11 cellular contexts compared by ENCODE assay signal in the genomic region with DNA sequence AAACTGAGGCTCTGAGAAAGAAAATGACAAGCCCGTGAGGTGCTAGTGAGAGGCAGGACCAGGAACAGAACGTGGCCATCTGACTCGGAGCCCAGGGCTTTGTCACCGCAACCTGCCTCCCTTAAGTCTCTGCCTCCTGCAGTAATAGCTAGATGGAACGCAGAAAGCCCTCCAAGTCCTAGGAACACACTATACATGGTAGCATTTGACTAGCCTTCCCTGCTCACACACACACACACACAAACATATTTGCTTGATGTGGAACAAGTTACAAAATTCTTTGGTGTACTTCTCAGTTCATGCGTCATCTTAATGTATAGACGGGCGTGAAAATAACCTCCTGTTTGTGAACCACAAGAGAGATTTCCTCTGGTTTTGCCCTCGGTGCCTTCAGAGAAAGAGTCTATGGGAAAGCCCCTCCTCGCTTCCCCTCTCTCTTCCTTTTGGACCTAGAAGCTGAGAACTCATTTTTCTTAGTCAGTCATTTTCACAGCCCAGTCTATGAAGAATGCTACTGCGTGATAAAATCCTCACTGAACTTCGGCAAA. TPM values are rescaled to one million over a fixed set of nuclear protein-coding genes. Genes with fewer than 3 reads are reported as not detected.
DNase-seq lines count a peak whose midpoint lies in the region; ATAC-seq and TF ChIP-seq lines count a peak whose summit lies in the region.
"Had no signal": no experiment of that assay in that cellular context is flagged by ENCODE, and none has a peak within 500 bp of the region (broad histone marks: within the 10 kb centered on the region; RNA-seq: fewer than 3 reads in every experiment).

No MANE protein-coding gene starts in this region.

- TF ChIP-seq POLR2A in esophagus muscularis mucosa (IDR thresholded peaks at IDR 0.05; ENCODE audit: low read depth) = no peak

- H3K36me3 ChIP-seq in esophagus muscularis mucosa = no peaks in the 10 kb centered on the region
- H3K36me3 ChIP-seq: left lung had no signal

- H3K4me3 ChIP-seq in esophagus muscularis mucosa = no peak overlapping the region
- H3K4me3 ChIP-seq: left lung had no signal

- peaks cover 10% of the 10 kb centered on the region for H3K4me1 Mint-ChIP-seq in activated T-helper 2 cell treated with anti-CD3 and anti-CD28 coated beads, Interferon-gamma antibody, Interleukin-2, Interleukin-4, amounts not matched to agents 10 μg/mL and 5 μg/mL and 100 μg/mL, durations not matched to agents 14 hours and 24 hours and 36 hours (ENCODE audit: low read depth)

- peaks cover 15% of the 10 kb centered on the region for H3K27me3 Mint-ChIP-seq in activated T-helper 2 cell treated with anti-CD3 and anti-CD28 coated beads, Interferon-gamma antibody, Interleukin-2, Interleukin-4, amounts not matched to agents 10 μg/mL and 5 μg/mL and 100 μg/mL, durations not matched to agents 14 hours and 24 hours and 36 hours (ENCODE audit: low read depth)

- H3K27ac ChIP-seq in esophagus muscularis mucosa (replicated peaks in 1 of 4) = no peak overlapping the region
- H3K27ac ChIP-seq: left lung had no signal

- H3K4me3 Mint-ChIP-seq in activated T-helper 2 cell treated with anti-CD3 and anti-CD28 coated beads, Interferon-gamma antibody, Interleukin-2, Interleukin-4, amounts not matched to agents 10 μg/mL and 5 μg/mL and 100 μg/mL, durations not matched to agents 14 hours and 24 hours and 36 hours (ENCODE audit: low read depth) = peak overlapping the region; percentile 18

- WGBS in esophagus muscularis mucosa = 80% methylated on average over 12 of the region's 12 CpGs

- no peak for TF ChIP-seq EP300 in esophagus muscularis mucosa (IDR thresholded peaks at IDR 0.05)

- intact Hi-C loops in activated T-helper 2 cell treated with anti-CD3 and anti-CD28 coated beads, Interferon-gamma antibody, Interleukin-2, Interleukin-4, amounts not matched to agents 10 μg/mL and 5 μg/mL and 100 μg/mL, durations not matched to agents 14 hours and 24 hours and 36 hours (cut with micrococcal nuclease) = no loop called here
- intact Hi-C loops in esophagus muscularis mucosa (cut with DNase I) = no loop called here

- H3K9me3 Mint-ChIP-seq in activated T-helper 2 cell treated with anti-CD3 and anti-CD28 coated beads, Interferon-gamma antibody, Interleukin-2, Interleukin-4, amounts not matched to agents 10 μg/mL and 5 μg/mL and 100 μg/mL, durations not matched to agents 14 hours and 24 hours and 36 hours = no peaks in the 10 kb centered on the region

- H3K36me3 Mint-ChIP-seq in activated T-helper 2 cell treated with anti-CD3 and anti-CD28 coated beads, Interferon-gamma antibody, Interleukin-2, Interleukin-4, amounts not matched to agents 10 μg/mL and 5 μg/mL and 100 μg/mL, durations not matched to agents 14 hours and 24 hours and 36 hours (ENCODE audit: low read depth) = no peaks in the 10 kb centered on the region

- peaks cover 0 to 14% (median 9%) of the 10 kb centered on the region in 4 donors for H3K4me1 ChIP-seq in esophagus muscularis mucosa
- H3K4me1 ChIP-seq: left lung had no signal

- H3K27ac Mint-ChIP-seq in activated T-helper 2 cell treated with anti-CD3 and anti-CD28 coated beads, Interferon-gamma antibody, Interleukin-2, Interleukin-4, amounts not matched to agents 10 μg/mL and 5 μg/mL and 100 μg/mL, durations not matched to agents 14 hours and 24 hours and 36 hours = no peak overlapping the region

- H3K27me3 ChIP-seq in esophagus muscularis mucosa = no peaks in the 10 kb centered on the region

- ATAC-seq in HG02852 (IDR thresholded peaks at IDR 0.05; ENCODE audit: unreplicated experiment) = peak; percentile 50
- ATAC-seq: left lung had no signal

- peak in 2 of 3 donors; percentile 13 to 17 for DNase-seq in stimulated activated CD4-positive, alpha-beta T cell treated with anti-CD3 and anti-CD28 coated beads, Interleukin-12 subunit alpha, Interleukin-12 subunit beta, amount 100 ng/mL, for 48 hours (ENCODE audit: low read depth in 2 of 3, low spot score in 1 of 3)
- no peak for DNase-seq in stimulated activated CD4-positive, alpha-beta T cell treated with anti-CD3 and anti-CD28 coated beads, Interleukin-4, amount 100 ng/mL, for 24 hours
- no peak for DNase-seq in activated T-helper 2 cell treated with anti-CD3 and anti-CD28 coated beads, Interferon-gamma antibody, Interleukin-2, Interleukin-4, amounts not matched to agents 10 μg/mL and 5 μg/mL and 100 μg/mL, durations not matched to agents 14 hours and 24 hours and 36 hours (ENCODE audit: low spot score)
- DNase-seq in esophagus muscularis mucosa (ENCODE audit: extremely low spot score) (no peak), germinal center (ENCODE audit: low spot score) (no peak), midbrain (lab: John Stamatoyannopoulos, UW) (no peak), NCI-H2171 (lab: John Stamatoyannopoulos, UW) (no peak)
- DNase-seq: left lung, OCI-M1 had no signal

- no peaks in the 10 kb centered on the region for H3K9me3 ChIP-seq in esophagus muscularis mucosa
- H3K9me3 ChIP-seq: left lung had no signal

- no peak for TF ChIP-seq CTCF in esophagus muscularis mucosa (IDR thresholded peaks at IDR 0.05)

RNA-seq across cellular contexts. Expression of a gene that starts 38.8 kb away (rescaled TPM):
- total RNA-seq in activated T-helper 2 cell treated with anti-CD3 and anti-CD28 coated beads, Interferon-gamma antibody, Interleukin-2, Interleukin-4, amounts not matched to agents 10 μg/mL and 5 μg/mL and 100 μg/mL, durations not matched to agents 14 hours and 24 hours and 36 hours = 1.7 and 2.4 TPM in 2 replicates
- total RNA-seq in esophagus muscularis mucosa = 1 to 10 TPM in 1 of 4 donors, under 1 TPM in 1, not detected in 2; 0.71 to 1.2 TPM
- total RNA-seq: skeletal muscle tissue had no signal

RNA-seq across cellular contexts. Expression of a gene that starts 39.2 kb away (rescaled TPM):
- total RNA-seq in activated T-helper 2 cell treated with anti-CD3 and anti-CD28 coated beads, Interferon-gamma antibody, Interleukin-2, Interleukin-4, amounts not matched to agents 10 μg/mL and 5 μg/mL and 100 μg/mL, durations not matched to agents 14 hours and 24 hours and 36 hours = 27.9 and 28.8 TPM in 2 replicates
- 10 to 100 TPM in 2 of 4 donors, 1 to 10 TPM in 2; 9.4 to 17.9 (median 11.4) TPM for total RNA-seq in esophagus muscularis mucosa

Comparison
In these comparisons a context has a peak if more than half of its experiments do, and no peak if none do; other contexts are left out.
1. DNase-seq: peak in stimulated activated CD4-positive, alpha-beta T cell treated with anti-CD3 and anti-CD28 coated beads, Interleukin-12 subunit alpha, Interleukin-12 subunit beta, amount 100 ng/mL, for 48 hours (2 of 3); none in stimulated activated CD4-positive, alpha-beta T cell treated with anti-CD3 and anti-CD28 coated beads, Interleukin-4, amount 100 ng/mL, for 24 hours (single experiment), activated T-helper 2 cell treated with anti-CD3 and anti-CD28 coated beads, Interferon-gamma antibody, Interleukin-2, Interleukin-4, amounts not matched to agents 10 μg/mL and 5 μg/mL and 100 μg/mL, durations not matched to agents 14 hours and 24 hours and 36 hours (single experiment), esophagus muscularis mucosa (single experiment), germinal center (single experiment), midbrain (single experiment) and NCI-H2171 (single experiment).